8 cellular contexts compared by ENCODE assay signal in the genomic region with DNA sequence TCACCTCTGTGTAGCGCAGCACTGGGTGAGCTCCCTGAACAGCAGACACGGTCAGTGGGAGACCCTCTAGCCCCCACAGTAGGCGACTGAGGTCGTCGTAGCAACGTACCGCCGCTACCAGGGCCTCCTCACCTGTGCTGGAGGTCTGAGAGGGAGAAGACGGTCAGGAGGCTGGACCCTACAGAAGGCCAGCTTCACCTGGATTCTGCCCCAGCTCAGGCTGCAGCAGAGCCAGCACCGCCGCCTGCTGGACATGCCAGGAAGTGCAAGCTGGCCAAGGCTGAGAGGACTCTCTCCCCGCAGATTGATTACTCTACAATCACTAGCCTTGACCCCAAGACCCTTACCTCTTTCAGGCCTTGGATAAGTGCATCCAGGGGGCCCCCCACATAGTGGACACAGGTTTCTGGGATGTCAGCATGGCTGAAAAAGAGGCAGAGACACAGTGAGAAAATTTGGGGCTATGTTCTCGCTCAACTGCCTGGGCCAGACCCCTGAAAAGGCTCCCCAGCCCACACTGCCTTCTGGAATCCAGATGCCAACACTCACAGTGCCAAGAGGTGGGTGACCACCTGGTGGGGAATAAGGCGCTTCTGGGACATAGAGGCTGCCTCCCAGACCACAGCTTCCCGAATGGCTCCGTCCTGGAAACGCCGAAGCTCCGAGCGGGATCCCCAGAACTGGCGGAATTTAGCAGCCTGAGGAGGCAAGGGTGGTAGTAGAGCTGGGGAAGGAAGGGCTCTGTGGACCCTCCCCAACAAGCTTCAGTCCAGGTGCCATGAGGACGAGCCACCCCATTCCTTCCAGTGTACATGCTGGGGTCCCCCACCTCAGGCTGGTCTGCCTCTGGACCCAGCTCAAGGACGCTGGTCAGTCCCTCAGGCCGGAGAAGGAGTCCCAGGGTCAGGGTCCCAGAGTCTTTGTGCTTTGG. TPM values are rescaled to one million over a fixed set of nuclear protein-coding genes. Genes with fewer than 3 reads are reported as not detected.
DNase-seq lines count a peak whose midpoint lies in the region; ATAC-seq and TF ChIP-seq lines count a peak whose summit lies in the region.

No MANE protein-coding gene starts in this region.

- H3K27ac ChIP-seq in substantia nigra (ENCODE audit: low read depth, low read length, poor library complexity, severe bottlenecking): no peak overlapping the region

- H3K36me3 Mint-ChIP-seq in activated CD8-positive, alpha-beta T cell treated with anti-CD3 and anti-CD28 coated beads, Interleukin-2, amount 10 ng/mL, durations not matched to agents 7 days and 5 days (ENCODE audit: low read depth): peaks cover 52% of the 10 kb centered on the region
- H3K36me3 Mint-ChIP-seq in effector memory CD8-positive, alpha-beta T cell (ENCODE audit: insufficient read depth): peaks cover 57% of the 10 kb centered on the region
- peaks cover 19 to 29% of the 10 kb centered on the region in 2 donors for H3K36me3 Mint-ChIP-seq in naive B cell

- peak; percentile 67 for DNase-seq in DMS 273 (lab: John Stamatoyannopoulos, UW; ENCODE audit: unreplicated experiment)
- DNase-seq in DMS 273 treated with DMSO at 0.1 percent for 48 hours (lab: John Stamatoyannopoulos, UW): no peak
- peak; percentile 73 for DNase-seq in NB4 (ENCODE audit: low read depth)
- peak; percentile 79 for DNase-seq in activated CD8-positive, alpha-beta T cell treated with anti-CD3 and anti-CD28 coated beads, Interleukin-2, amount 10 ng/mL, durations not matched to agents 7 days and 5 days
- peak; percentile 73 to 75 (median 74) for DNase-seq in effector memory CD8-positive, alpha-beta T cell
- peak; percentile 34 for DNase-seq in naive B cell
- peak in 28 of 49 donors; percentile 1 to 60 (median 20) for DNase-seq in substantia nigra (lab: John Stamatoyannopoulos, UW)
- DNase-seq in cortex of kidney (lab: John Stamatoyannopoulos, UW): no peak

- ATAC-seq in activated CD8-positive, alpha-beta T cell treated with anti-CD3 and anti-CD28 coated beads, Interleukin-2, amount 10 ng/mL, durations not matched to agents 7 days and 5 days: peak; percentile 71
- ATAC-seq in effector memory CD8-positive, alpha-beta T cell (replicated peaks): peak; percentile 78
- ATAC-seq in naive B cell (ENCODE audit: low read depth in 2 of 2): peak; percentile 49 to 54

- peak; percentile 100 for TF ChIP-seq CTCF in NB4 (IDR thresholded peaks at IDR 0.05; ENCODE audit: low read depth, low read length)

- H3K4me3 Mint-ChIP-seq in activated CD8-positive, alpha-beta T cell treated with anti-CD3 and anti-CD28 coated beads, Interleukin-2, amount 10 ng/mL, durations not matched to agents 7 days and 5 days: no peak overlapping the region
- H3K4me3 Mint-ChIP-seq in effector memory CD8-positive, alpha-beta T cell: no peak overlapping the region
- H3K4me3 Mint-ChIP-seq in naive B cell: no peak overlapping the region

- TF ChIP-seq POLR2A in NB4 (IDR thresholded peaks at IDR 0.05; ENCODE audit: extremely low read depth, insufficient read length): no peak

- H3K9me3 Mint-ChIP-seq in activated CD8-positive, alpha-beta T cell treated with anti-CD3 and anti-CD28 coated beads, Interleukin-2, amount 10 ng/mL, durations not matched to agents 7 days and 5 days (ENCODE audit: insufficient read depth): no peaks in the 10 kb centered on the region
- H3K9me3 Mint-ChIP-seq in effector memory CD8-positive, alpha-beta T cell: no peaks in the 10 kb centered on the region
- H3K9me3 Mint-ChIP-seq in naive B cell: no peaks in the 10 kb centered on the region

- H3K4me1 Mint-ChIP-seq in activated CD8-positive, alpha-beta T cell treated with anti-CD3 and anti-CD28 coated beads, Interleukin-2, amount 10 ng/mL, durations not matched to agents 7 days and 5 days (ENCODE audit: low read depth): peaks cover 7% of the 10 kb centered on the region
- H3K4me1 Mint-ChIP-seq in effector memory CD8-positive, alpha-beta T cell (ENCODE audit: low read depth in 2 of 2): peaks cover 0 to 4% of the 10 kb centered on the region in 2 donors
- peaks cover 5 to 11% (median 5%) of the 10 kb centered on the region in 3 donors for H3K4me1 Mint-ChIP-seq in naive B cell

- POLR2A ChIA-PET in activated CD8-positive, alpha-beta T cell treated with anti-CD3 and anti-CD28 coated beads, Interleukin-2, amount 10 ng/mL, durations not matched to agents 7 days and 5 days (lab: Charles Lee): interaction anchor here (0.6 to 2.9 kb wide), 4 partner anchors 13 to 181 kb away, joined by 3 to 12 read pairs (median 8); partner anchors contain the start of gene AQP3

- no peak overlapping the region for H3K4me3 ChIP-seq in NB4 (ENCODE audit: low read depth, low read length)

- H3K27me3 Mint-ChIP-seq in activated CD8-positive, alpha-beta T cell treated with anti-CD3 and anti-CD28 coated beads, Interleukin-2, amount 10 ng/mL, durations not matched to agents 7 days and 5 days (ENCODE audit: low read depth): no peaks in the 10 kb centered on the region
- H3K27me3 Mint-ChIP-seq in effector memory CD8-positive, alpha-beta T cell: no peaks in the 10 kb centered on the region
- no peaks in the 10 kb centered on the region for H3K27me3 Mint-ChIP-seq in naive B cell

- CTCF ChIA-PET in activated CD8-positive, alpha-beta T cell treated with anti-CD3 and anti-CD28 coated beads, Interleukin-2, amount 10 ng/mL, durations not matched to agents 7 days and 5 days (lab: Charles Lee): interaction anchor here (0.5 to 12.7 kb wide), 35 partner anchors 9 to 224 kb away, joined by 3 to 141 read pairs (median 5); partner anchors contain the start of genes AQP3, AQP7 and NFX1

- H3K27ac Mint-ChIP-seq in activated CD8-positive, alpha-beta T cell treated with anti-CD3 and anti-CD28 coated beads, Interleukin-2, amount 10 ng/mL, durations not matched to agents 7 days and 5 days: peak overlapping the region; percentile 25
- H3K27ac Mint-ChIP-seq in effector memory CD8-positive, alpha-beta T cell: peak overlapping the region in 1 of 2 donors; percentile 51
- no peak overlapping the region for H3K27ac Mint-ChIP-seq in naive B cell

RNA-seq across cellular contexts. Expression of gene NOL6, which starts 6.9 kb away (rescaled TPM):
- total RNA-seq in activated CD8-positive, alpha-beta T cell treated with anti-CD3 and anti-CD28 coated beads, Interleukin-2, amount 10 ng/mL, durations not matched to agents 7 days and 5 days: 10 to 100 TPM; 37.1 to 38.8 TPM
- 10 to 100 TPM in 5 of 6 donors, 1 to 10 TPM in 1; 5.7 to 23.9 (median 11.4) TPM for polyA plus RNA-seq in naive B cell (ENCODE audit: low read depth in 6 of 6)

RNA-seq across cellular contexts. Expression of gene AQP3, which starts 19.4 kb away (rescaled TPM):
- total RNA-seq in activated CD8-positive, alpha-beta T cell treated with anti-CD3 and anti-CD28 coated beads, Interleukin-2, amount 10 ng/mL, durations not matched to agents 7 days and 5 days: 10 to 100 TPM; 29.9 to 31.4 TPM
- 1 to 10 TPM in 3 of 6 donors, under 1 TPM in 3; 0.18 to 1.9 (median 0.94) TPM for polyA plus RNA-seq in naive B cell (ENCODE audit: low read depth in 6 of 6)

RNA-seq across cellular contexts. Expression of gene ANKRD18B, which starts 57.2 kb away (rescaled TPM):
- not detected for total RNA-seq in activated CD8-positive, alpha-beta T cell treated with anti-CD3 and anti-CD28 coated beads, Interleukin-2, amount 10 ng/mL, durations not matched to agents 7 days and 5 days
- polyA plus RNA-seq in naive B cell (ENCODE audit: low read depth in 6 of 6): not detected

Comparison
In these comparisons a context has a peak if more than half of its experiments do, and no peak if none do; other contexts are left out.
1. DNase-seq: peak in DMS 273 (single experiment), NB4 (single experiment), activated CD8-positive, alpha-beta T cell treated with anti-CD3 and anti-CD28 coated beads, Interleukin-2, amount 10 ng/mL, durations not matched to agents 7 days and 5 days (single experiment), effector memory CD8-positive, alpha-beta T cell (3 of 3), naive B cell (single experiment) and substantia nigra (28 of 49); none in DMS 273 treated with DMSO at 0.1 percent for 48 hours (single experiment) and cortex of kidney (single experiment).
2. Peak in every context shown above with its lines, with median percentiles within 50 percentile points of each other: ATAC-seq.